Comparison of ENCODE assay signal across 10 cellular contexts in the genomic region with DNA sequence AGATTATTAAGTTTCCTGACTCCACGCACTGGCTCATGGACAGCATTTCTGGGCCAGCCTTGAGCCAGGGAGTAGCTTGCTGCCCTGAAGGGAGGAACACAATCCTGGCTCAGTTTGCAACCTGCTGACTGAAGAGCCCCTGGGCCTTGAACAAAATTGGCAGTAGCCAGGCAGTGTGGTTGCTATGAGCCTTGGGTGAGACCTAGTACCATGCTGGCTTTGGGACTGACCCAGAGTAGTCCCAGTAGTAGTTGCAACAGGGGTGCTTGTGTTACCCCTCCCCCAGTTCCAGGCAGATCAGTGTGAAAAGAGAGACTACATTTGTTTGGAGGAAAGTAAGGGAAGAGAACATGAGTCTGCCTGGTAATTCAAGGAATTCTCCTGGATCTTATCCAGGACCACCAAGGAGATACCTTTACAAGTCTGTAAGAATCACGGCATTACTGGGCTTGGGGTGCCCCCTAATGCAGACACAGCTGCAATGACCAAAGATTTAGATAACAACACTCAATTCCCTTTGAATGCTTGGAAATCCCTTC. TPM values are rescaled to one million over a fixed set of nuclear protein-coding genes. Genes with fewer than 3 reads are reported as not detected.
DNase-seq lines count a peak whose midpoint lies in the region; ATAC-seq, FAIRE-seq and TF ChIP-seq lines count a peak whose summit lies in the region.
"Had no signal": no experiment of that assay in that cellular context is flagged by ENCODE, and none has a peak within 500 bp of the region (broad histone marks: within the 10 kb centered on the region; RNA-seq: fewer than 3 reads in every experiment).

No MANE protein-coding gene starts in this region.

- no peaks in the 10 kb centered on the region for H3K27me3 ChIP-seq in breast epithelium

- no peak for TF ChIP-seq CTCF in breast epithelium (IDR thresholded peaks at IDR 0.05)

- H3K4me3 ChIP-seq in breast epithelium = no peak overlapping the region

- H3K4me1 ChIP-seq in breast epithelium = peaks cover 0 to 4% of the 10 kb centered on the region in 2 donors

- DNase-seq in AG08396 (ENCODE audit: low spot score) (peak; percentile 13), NCI-H146 (lab: John Stamatoyannopoulos, UW) (peak; percentile 48), breast epithelium (ENCODE audit: low spot score in 2 of 2) (peak in 1 of 2 donors; percentile 55), kidney tubule cell (ENCODE audit: low spot score) (peak; percentile 62), activated T-cell treated with anti-CD3 and anti-CD28 coated beads for 4 hours (no peak), left lobe of liver (ENCODE audit: low spot score) (no peak), GM12892 (ENCODE audit: insufficient read length) (no peak)
- DNase-seq: stimulated activated CD4-positive, alpha-beta T cell treated with anti-CD3 and anti-CD28 coated beads, Interleukin-12 subunit alpha, Interleukin-12 subunit beta, amount 100 ng/mL, for 4 hours had no signal

- no peaks in the 10 kb centered on the region for H3K36me3 ChIP-seq in breast epithelium

- intact Hi-C loops in breast epithelium (cut with DNase I; ENCODE audit: low total_unique reads) = no loop called here

- no peaks in the 10 kb centered on the region for H3K9me3 ChIP-seq in breast epithelium

- FAIRE-seq in GM12892 (lab: Jason Lieb, UNC) = no peak

- TF ChIP-seq POLR2A in breast epithelium (IDR thresholded peaks at IDR 0.05) (no peak), GM12892 (IDR thresholded peaks at IDR 0.05; ENCODE audit: low read depth, low read length) (no peak)

- H3K27ac ChIP-seq in breast epithelium = peak overlapping the region; percentile 38 to 56

- ATAC-seq in left lobe of liver = no peak
- no peak for ATAC-seq in HG03196 (IDR thresholded peaks at IDR 0.05; ENCODE audit: unreplicated experiment)

RNA-seq across cellular contexts. Expression of gene ITGBL1, which starts 22.0 kb away (rescaled TPM):
- total RNA-seq in breast epithelium (10 to 100 TPM in 2 of 3 donors, 1 to 10 TPM in 1; 8.2 to 62.5 (median 18.6) TPM), left lobe of liver (0.81 TPM)
- polyA plus RNA-seq in GM12892 (2012; ENCODE audit: missing spikeins) = not detected
- total RNA-seq: T-helper 1 cell treated with Interleukin-12 subunit alpha and Interleukin-12 subunit beta and Interleukin-4 antibody, amounts not matched to agents 30 ng/mL and 1 ng/mL, for 36 hours had no signal

RNA-seq across cellular contexts. Expression of gene NALCN, which starts 58.2 kb away (rescaled TPM):
- total RNA-seq in breast epithelium = 10 to 100 TPM in 1 of 3 donors, 1 to 10 TPM in 1, under 1 TPM in 1; 0.80 to 12.1 (median 1.6) TPM
- total RNA-seq in left lobe of liver = 0.48 TPM
- not detected for polyA plus RNA-seq in GM12892 (2012; ENCODE audit: missing spikeins)
- total RNA-seq: T-helper 1 cell treated with Interleukin-12 subunit alpha and Interleukin-12 subunit beta and Interleukin-4 antibody, amounts not matched to agents 30 ng/mL and 1 ng/mL, for 36 hours had no signal

Comparison
In these comparisons a context has a peak if more than half of its experiments do, and no peak if none do; other contexts are left out.
1. DNase-seq: peak in AG08396 (single experiment), NCI-H146 (single experiment) and kidney tubule cell (single experiment); none in activated T-cell treated with anti-CD3 and anti-CD28 coated beads for 4 hours (single experiment), left lobe of liver (single experiment) and GM12892 (single experiment).